In genomic region chr6:64479134-64479533, GRCh38 we compare ENCODE assay signal across 2 cellular contexts.
TF ChIP-seq lines count a peak whose summit lies in the region.

No MANE protein-coding gene starts in this region.

TF ChIP-seq in HepG2, 621 proteins besides CTCF, POLR2A, EP300 and RAD21:
- TF ChIP-seq ATF7 (IDR thresholded peaks at IDR 0.05): peak; percentile 94
- TF ChIP-seq ATF7 (CRISPR knock-in tag; IDR thresholded peaks at IDR 0.05): no peak
- TF ChIP-seq LRRFIP1 (CRISPR knock-in tag; conservative IDR thresholded peaks at IDR 0.05): no peak
- TF ChIP-seq ZNF33B (CRISPR knock-in tag; IDR thresholded peaks at IDR 0.05): no peak
- peak; percentile 78 for TF ChIP-seq CREB1 (IDR thresholded peaks at IDR 0.05)
- TF ChIP-seq CREB1 (CRISPR knock-in tag; IDR thresholded peaks at IDR 0.05): no peak
- no peak for TF ChIP-seq SOX13 (IDR thresholded peaks at IDR 0.05)
- no peak for TF ChIP-seq SOX13 (CRISPR knock-in tag; conservative IDR thresholded peaks at IDR 0.05 in 1 of 2, IDR thresholded peaks at IDR 0.05 in 1 of 2)
- no peak for TF ChIP-seq AKAP8 (CRISPR knock-in tag; IDR thresholded peaks at IDR 0.05)

TF ChIP-seq in HEK293T, 16 proteins besides CTCF, POLR2A, EP300 and RAD21:
- no peak for TF ChIP-seq SP1 (IDR thresholded peaks at IDR 0.05)
- TF ChIP-seq FOXM1 (IDR thresholded peaks at IDR 0.05; ENCODE audit: borderline replicate concordance): no peak
- peak; percentile 84 for TF ChIP-seq PKNOX1 (IDR thresholded peaks at IDR 0.05)
- TF ChIP-seq BHLHE40 (IDR thresholded peaks at IDR 0.05; ENCODE audit: borderline replicate concordance): no peak
- TF ChIP-seq SUZ12 (IDR thresholded peaks at IDR 0.05): no peak
